ENCODE assay signal across 12 cellular contexts in the genomic region with DNA sequence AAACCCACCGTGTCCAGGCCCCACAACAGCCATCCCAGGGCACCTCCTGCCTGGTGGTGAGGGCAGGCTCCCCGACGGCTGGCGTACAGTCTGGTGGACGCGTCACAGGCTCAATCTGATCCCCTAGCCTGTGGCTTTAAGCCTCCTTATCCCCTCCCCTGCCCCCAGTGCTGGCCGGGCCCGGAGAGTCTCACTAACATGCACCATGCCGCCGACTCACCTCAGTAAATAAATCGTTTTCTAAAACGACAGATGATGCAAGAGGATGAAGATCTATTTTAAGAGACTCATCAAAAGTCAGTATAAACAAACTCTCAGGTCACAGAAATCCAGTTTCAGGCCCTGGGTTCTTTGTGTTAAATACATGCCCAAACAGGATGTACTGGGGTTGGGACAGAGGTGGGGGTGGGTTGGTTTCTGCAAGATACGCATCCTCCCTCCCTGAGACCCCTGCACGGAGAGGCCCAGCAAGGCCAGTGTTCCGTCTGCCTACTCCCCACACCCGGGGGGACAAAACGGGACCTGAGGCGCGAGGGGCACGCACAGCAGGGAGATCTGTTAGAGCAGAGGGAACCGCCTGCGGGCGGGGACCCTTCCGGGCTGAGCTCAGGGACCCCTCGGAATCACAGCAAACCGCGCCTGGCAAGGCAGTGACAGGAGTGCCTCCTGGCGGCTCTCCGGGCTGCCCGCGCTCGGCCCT. TPM values are rescaled to one million over a fixed set of nuclear protein-coding genes. Genes with fewer than 3 reads are reported as not detected.
DNase-seq lines count a peak whose midpoint lies in the region; ATAC-seq and TF ChIP-seq lines count a peak whose summit lies in the region.
"Had no signal": no experiment of that assay in that cellular context is flagged by ENCODE, and none has a peak within 500 bp of the region (broad histone marks: within the 10 kb centered on the region; RNA-seq: fewer than 3 reads in every experiment).

No MANE protein-coding gene starts in this region.

- peak overlapping the region; percentile 77 for H3K4me3 Mint-ChIP-seq in activated CD4-positive, alpha-beta T cell treated with anti-CD3 and anti-CD28 coated beads for 36 hours
- H3K4me3 Mint-ChIP-seq in activated CD8-positive, alpha-beta T cell treated with anti-CD3 and anti-CD28 coated beads for 36 hours = peak overlapping the region; percentile 81
- H3K4me3 Mint-ChIP-seq in stimulated activated effector memory CD8-positive, alpha-beta T cell treated with anti-CD3 and anti-CD28 coated beads, Interleukin-12 subunit alpha, Interleukin-12 subunit beta, amount 100 ng/mL, for 72 hours = peak overlapping the region; percentile 92

- peak overlapping the region; percentile 87 for H3K27ac Mint-ChIP-seq in activated CD4-positive, alpha-beta T cell treated with anti-CD3 and anti-CD28 coated beads for 36 hours
- H3K27ac Mint-ChIP-seq in activated CD8-positive, alpha-beta T cell treated with anti-CD3 and anti-CD28 coated beads for 36 hours = peak overlapping the region; percentile 98
- H3K27ac Mint-ChIP-seq in stimulated activated effector memory CD8-positive, alpha-beta T cell treated with anti-CD3 and anti-CD28 coated beads, Interleukin-12 subunit alpha, Interleukin-12 subunit beta, amount 100 ng/mL, for 72 hours = peak overlapping the region; percentile 91

- no peaks in the 10 kb centered on the region for H3K27me3 Mint-ChIP-seq in activated CD4-positive, alpha-beta T cell treated with anti-CD3 and anti-CD28 coated beads for 36 hours
- peaks cover 2% of the 10 kb centered on the region for H3K27me3 Mint-ChIP-seq in activated CD8-positive, alpha-beta T cell treated with anti-CD3 and anti-CD28 coated beads for 36 hours

- TF ChIP-seq CTCF in activated CD8-positive, alpha-beta T cell treated with anti-CD3 and anti-CD28 coated beads for 36 hours (IDR thresholded peaks at IDR 0.05) = peak; percentile 54
- TF ChIP-seq CTCF in epithelial cell of esophagus (IDR thresholded peaks at IDR 0.05; ENCODE audit: insufficient read depth, low read depth, low read length, missing control alignments) (peak; percentile 28), coronary artery (IDR thresholded peaks at IDR 0.05) (no peak)

- DNase-seq in activated CD4-positive, alpha-beta T cell treated with anti-CD3 and anti-CD28 coated beads for 36 hours = peak; percentile 63
- no peak for DNase-seq in activated CD4-positive, alpha-beta T cell treated with anti-CD3 and anti-CD28 coated beads for 48 hours
- peak; percentile 71 for DNase-seq in activated CD8-positive, alpha-beta T cell treated with anti-CD3 and anti-CD28 coated beads for 36 hours
- peak; percentile 61 for DNase-seq in epithelial cell of esophagus (ENCODE audit: low read depth)
- DNase-seq in stimulated activated effector memory CD8-positive, alpha-beta T cell treated with anti-CD3 and anti-CD28 coated beads, Interleukin-12 subunit alpha, Interleukin-12 subunit beta, amount 100 ng/mL, for 72 hours (ENCODE audit: low spot score in 2 of 2) = peak in 1 of 2 donors; percentile 79
- DNase-seq in AG08395 (ENCODE audit: low spot score) = no peak
- DNase-seq in coronary artery (ENCODE audit: low spot score) = no peak
- DNase-seq in T1000 (lab: John Stamatoyannopoulos, UW) = no peak
- DNase-seq: 8988T, mammary epithelial cell, NCI-H187 treated with DMSO at 0.1 percent for 48 hours had no signal

- peaks cover 17% of the 10 kb centered on the region for H3K36me3 Mint-ChIP-seq in activated CD4-positive, alpha-beta T cell treated with anti-CD3 and anti-CD28 coated beads for 36 hours (ENCODE audit: low read depth)
- peaks cover 30% of the 10 kb centered on the region for H3K36me3 Mint-ChIP-seq in activated CD8-positive, alpha-beta T cell treated with anti-CD3 and anti-CD28 coated beads for 36 hours (ENCODE audit: low read depth)
- peaks cover 58% of the 10 kb centered on the region for H3K36me3 Mint-ChIP-seq in stimulated activated effector memory CD8-positive, alpha-beta T cell treated with anti-CD3 and anti-CD28 coated beads, Interleukin-12 subunit alpha, Interleukin-12 subunit beta, amount 100 ng/mL, for 72 hours

- CTCF ChIA-PET in activated CD4-positive, alpha-beta T cell treated with anti-CD3 and anti-CD28 coated beads for 36 hours (lab: Charles Lee) = interaction anchor here (0.6 to 1.3 kb wide), 5 partner anchors 12 to 116 kb away, joined by 3 to 5 read pairs (median 4); no protein-coding TSS in a partner anchor
- CTCF ChIA-PET in activated CD8-positive, alpha-beta T cell treated with anti-CD3 and anti-CD28 coated beads for 36 hours (lab: Charles Lee) = interaction anchor here (0.6 to 3.9 kb wide), 12 partner anchors 11 to 328 kb away, joined by 3 to 30 read pairs (median 6); a partner anchor contains a TSS

- peaks cover 36% of the 10 kb centered on the region for H3K4me1 Mint-ChIP-seq in activated CD4-positive, alpha-beta T cell treated with anti-CD3 and anti-CD28 coated beads for 36 hours
- H3K4me1 Mint-ChIP-seq in activated CD8-positive, alpha-beta T cell treated with anti-CD3 and anti-CD28 coated beads for 36 hours (ENCODE audit: low read depth) = peaks cover 38% of the 10 kb centered on the region
- H3K4me1 Mint-ChIP-seq in stimulated activated effector memory CD8-positive, alpha-beta T cell treated with anti-CD3 and anti-CD28 coated beads, Interleukin-12 subunit alpha, Interleukin-12 subunit beta, amount 100 ng/mL, for 72 hours = peaks cover 41% of the 10 kb centered on the region

- H3K27ac ChIP-seq in coronary artery = no peak overlapping the region

- POLR2A ChIA-PET in activated CD4-positive, alpha-beta T cell treated with anti-CD3 and anti-CD28 coated beads for 36 hours (lab: Charles Lee) = no interaction called here
- POLR2A ChIA-PET in activated CD8-positive, alpha-beta T cell treated with anti-CD3 and anti-CD28 coated beads for 36 hours (lab: Charles Lee) = interaction anchor here (1.0 to 11.3 kb wide), 7 partner anchors 16 to 62 kb away, joined by 3 to 138 read pairs (median 5); a partner anchor contains a TSS

- ATAC-seq in activated CD4-positive, alpha-beta T cell treated with anti-CD3 and anti-CD28 coated beads for 36 hours = peak; percentile 4
- ATAC-seq in activated CD8-positive, alpha-beta T cell treated with anti-CD3 and anti-CD28 coated beads for 36 hours = peak; percentile 10
- no peak for ATAC-seq in stimulated activated effector memory CD8-positive, alpha-beta T cell treated with anti-CD3 and anti-CD28 coated beads, Interleukin-12 subunit alpha, Interleukin-12 subunit beta, amount 100 ng/mL, for 72 hours

- no peaks in the 10 kb centered on the region for H3K9me3 Mint-ChIP-seq in activated CD4-positive, alpha-beta T cell treated with anti-CD3 and anti-CD28 coated beads for 36 hours (ENCODE audit: low read depth)
- no peaks in the 10 kb centered on the region for H3K9me3 Mint-ChIP-seq in activated CD8-positive, alpha-beta T cell treated with anti-CD3 and anti-CD28 coated beads for 36 hours
- no peaks in the 10 kb centered on the region for H3K9me3 Mint-ChIP-seq in stimulated activated effector memory CD8-positive, alpha-beta T cell treated with anti-CD3 and anti-CD28 coated beads, Interleukin-12 subunit alpha, Interleukin-12 subunit beta, amount 100 ng/mL, for 72 hours

- H3K4me3 ChIP-seq in epithelial cell of esophagus (ENCODE audit: low read length) (no peak overlapping the region), coronary artery (no peak overlapping the region)

- intact Hi-C loops in activated CD4-positive, alpha-beta T cell treated with anti-CD3 and anti-CD28 coated beads for 36 hours (cut with DNase I, micrococcal nuclease) = loop anchor here in 1 of 2 experiments (10.0 kb wide), 2 partner anchors 1101 to 1331 kb away; a partner anchor contains a TSS
- intact Hi-C loops in activated CD8-positive, alpha-beta T cell treated with anti-CD3 and anti-CD28 coated beads for 36 hours (cut with micrococcal nuclease) = no loop called here

RNA-seq across cellular contexts. Expression of a gene that starts 3.1 kb away (rescaled TPM):
- 10 to 100 TPM; 32.4 to 39.2 TPM for total RNA-seq in activated CD4-positive, alpha-beta T cell treated with anti-CD3 and anti-CD28 coated beads for 36 hours
- total RNA-seq in activated CD8-positive, alpha-beta T cell treated with anti-CD3 and anti-CD28 coated beads for 36 hours = 10 to 100 TPM; 39.0 to 40.6 TPM

RNA-seq across cellular contexts. Expression of a gene that starts 6.7 kb away (rescaled TPM):
- total RNA-seq in activated CD4-positive, alpha-beta T cell treated with anti-CD3 and anti-CD28 coated beads for 36 hours = under 1 TPM in 1 of 2 experiments, not detected in 1; 0.14 TPM
- total RNA-seq in activated CD8-positive, alpha-beta T cell treated with anti-CD3 and anti-CD28 coated beads for 36 hours = not detected
- total RNA-seq: glomerular endothelial cell, mammary epithelial cell had no signal

RNA-seq across cellular contexts. Expression of a gene that starts 32.8 kb away (rescaled TPM):
- 100 to 1,000 TPM; 135 to 145 TPM for total RNA-seq in activated CD4-positive, alpha-beta T cell treated with anti-CD3 and anti-CD28 coated beads for 36 hours
- 100 to 1,000 TPM; 134 to 140 TPM for total RNA-seq in activated CD8-positive, alpha-beta T cell treated with anti-CD3 and anti-CD28 coated beads for 36 hours

RNA-seq across cellular contexts. Expression of a gene that starts 47.3 kb away (rescaled TPM):
- total RNA-seq in activated CD4-positive, alpha-beta T cell treated with anti-CD3 and anti-CD28 coated beads for 36 hours = 1 to 10 TPM; 5.1 to 6.3 TPM
- 1 to 10 TPM; 2.9 to 6.0 TPM for total RNA-seq in activated CD8-positive, alpha-beta T cell treated with anti-CD3 and anti-CD28 coated beads for 36 hours

Comparison
In these comparisons a context has a peak if more than half of its experiments do, and no peak if none do; other contexts are left out.
1. DNase-seq: peak in activated CD4-positive, alpha-beta T cell treated with anti-CD3 and anti-CD28 coated beads for 36 hours (single experiment), activated CD8-positive, alpha-beta T cell treated with anti-CD3 and anti-CD28 coated beads for 36 hours (single experiment) and epithelial cell of esophagus (single experiment); none in activated CD4-positive, alpha-beta T cell treated with anti-CD3 and anti-CD28 coated beads for 48 hours (single experiment), AG08395 (single experiment), coronary artery (single experiment) and T1000 (single experiment).
2. Peak in every context shown above with its lines, with median percentiles within 50 percentile points of each other: H3K27ac Mint-ChIP-seq and H3K4me3 Mint-ChIP-seq.